ENCODE assay signal across 8 cellular contexts in the genomic region with DNA sequence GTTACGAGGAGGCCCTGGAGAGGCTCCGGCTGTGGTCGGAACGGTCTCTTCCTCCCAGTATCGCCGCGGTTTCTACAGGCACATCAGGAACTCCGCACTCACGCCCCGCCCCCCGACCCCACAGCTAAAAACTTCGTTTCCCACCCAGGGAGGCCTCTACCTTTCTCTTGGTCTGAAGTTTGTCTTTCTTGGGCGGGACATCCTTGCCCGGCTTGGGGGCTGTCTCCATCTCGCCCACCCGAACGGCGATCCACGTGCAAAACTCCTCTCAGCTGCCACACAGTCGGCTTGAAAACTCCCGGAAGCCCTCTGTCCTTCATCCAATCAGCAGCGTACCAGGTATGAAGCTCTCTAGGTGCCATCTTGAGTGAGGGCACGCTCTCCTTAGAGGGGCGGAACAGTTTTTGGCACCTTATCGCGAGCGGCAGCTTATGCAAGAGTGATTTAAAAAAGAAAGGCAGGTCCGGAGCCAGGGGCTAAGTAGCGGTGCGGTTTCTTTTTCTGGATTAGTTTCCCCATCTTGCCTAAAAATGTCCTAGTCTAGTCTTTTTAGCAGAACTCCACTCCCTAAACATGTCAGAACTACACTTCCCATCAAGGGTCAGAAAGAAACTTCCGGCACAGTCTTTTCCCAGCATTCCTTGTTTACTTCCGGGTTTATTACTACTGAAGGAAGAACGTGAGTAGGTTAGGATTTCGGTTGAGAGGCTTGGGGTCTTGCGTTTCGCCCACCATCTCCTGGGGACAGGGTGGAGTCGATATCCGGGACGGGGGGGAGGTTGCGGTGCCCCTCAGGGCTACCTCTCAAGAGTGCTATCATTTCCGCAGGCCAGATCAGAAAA. TPM values are rescaled to one million over a fixed set of nuclear protein-coding genes. Genes with fewer than 3 reads are reported as not detected.
A peak's percentile ranks its signal among the peaks of the same experiment; 100 is the strongest.
DNase-seq lines count a peak whose midpoint lies in the region; ATAC-seq and TF ChIP-seq lines count a peak whose summit lies in the region.

A gene (plus strand): TSS at position 660 of the 842 bp plus-strand sequence. CDS start 256 bp downstream, outside the sequence.
A gene with protein sequence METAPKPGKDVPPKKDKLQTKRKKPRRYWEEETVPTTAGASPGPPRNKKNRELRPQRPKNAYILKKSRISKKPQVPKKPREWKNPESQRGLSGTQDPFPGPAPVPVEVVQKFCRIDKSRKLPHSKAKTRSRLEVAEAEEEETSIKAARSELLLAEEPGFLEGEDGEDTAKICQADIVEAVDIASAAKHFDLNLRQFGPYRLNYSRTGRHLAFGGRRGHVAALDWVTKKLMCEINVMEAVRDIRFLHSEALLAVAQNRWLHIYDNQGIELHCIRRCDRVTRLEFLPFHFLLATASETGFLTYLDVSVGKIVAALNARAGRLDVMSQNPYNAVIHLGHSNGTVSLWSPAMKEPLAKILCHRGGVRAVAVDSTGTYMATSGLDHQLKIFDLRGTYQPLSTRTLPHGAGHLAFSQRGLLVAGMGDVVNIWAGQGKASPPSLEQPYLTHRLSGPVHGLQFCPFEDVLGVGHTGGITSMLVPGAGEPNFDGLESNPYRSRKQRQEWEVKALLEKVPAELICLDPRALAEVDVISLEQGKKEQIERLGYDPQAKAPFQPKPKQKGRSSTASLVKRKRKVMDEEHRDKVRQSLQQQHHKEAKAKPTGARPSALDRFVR (minus strand): TSS at position 298 of the 842 bp plus-strand sequence. CDS start 69 bp downstream, at position 229.

- peak within 1 kb of the TSS; percentile 90 for H2AFZ ChIP-seq in mesenchymal stem cell (ENCODE audit: low read depth, low read length)

- peaks cover 13% of the 10 kb centered on the region for H3K4me1 Mint-ChIP-seq in Caco-2 (ENCODE audit: low read depth, unreplicated experiment)

- no peaks in the 10 kb centered on the region for H3K9me3 ChIP-seq in Caco-2
- no peaks in the 10 kb centered on the region for H3K9me3 ChIP-seq in endocrine pancreas (ENCODE audit: control insufficient read depth, low read length)
- no peaks in the 10 kb centered on the region for H3K9me3 ChIP-seq in mesenchymal stem cell (ENCODE audit: control insufficient read depth, low read length)

- peak within 1 kb of the TSS; percentile 15 for H2BK5ac ChIP-seq in mesenchymal stem cell (ENCODE audit: low read depth, low read length, poor library complexity, severe bottlenecking)

- H3K18ac ChIP-seq in mesenchymal stem cell (ENCODE audit: low read depth in 1 of 2, low read length in 2 of 2) = peak within 1 kb of the TSS; percentile 52 to 63

- H3K36me3 ChIP-seq in Caco-2 (ENCODE audit: control insufficient read depth, insufficient read depth, low read length) = 0 out of 2 replicates have a peak, but pooled peaks cover 2% of the 10 kb centered on the region
- peaks cover 3% of the 10 kb centered on the region for H3K36me3 ChIP-seq in endocrine pancreas (ENCODE audit: control insufficient read depth, insufficient read depth, low read length)
- H3K36me3 ChIP-seq in mesenchymal stem cell (ENCODE audit: control insufficient read depth in 1 of 2, insufficient read depth in 2 of 2, low read depth in 1 of 2, low read length in 2 of 2) = peaks cover 45 to 74% of the 10 kb centered on the region in 2 experiments

- H3K79me1 ChIP-seq in mesenchymal stem cell (replicated peaks; ENCODE audit: low read length, poor library complexity, severe bottlenecking) = peaks cover 37% of the 10 kb centered on the region

- H3K4me2 ChIP-seq in mesenchymal stem cell (ENCODE audit: low read length, poor library complexity, severe bottlenecking) = peak within 1 kb of the TSS; percentile 78

- peak within 1 kb of the TSS; percentile 21 for H4K8ac ChIP-seq in mesenchymal stem cell (ENCODE audit: low read length)

- H3K23ac ChIP-seq in mesenchymal stem cell (ENCODE audit: low read length in 2 of 2) = no peak within 1 kb of the TSS

- no peak for TF ChIP-seq CTCF in Caco-2 (IDR thresholded peaks at IDR 0.05; ENCODE audit: insufficient read depth in 1 of 2, low read depth in 1 of 2, low read length in 1 of 2, severe bottlenecking in 1 of 2, unreplicated experiment in 1 of 2)

- no peak within 1 kb of the TSS for H2BK15ac ChIP-seq in mesenchymal stem cell (ENCODE audit: low read depth, poor library complexity, severe bottlenecking)

- POLR2A ChIA-PET in Caco-2 (lab: Charles Lee) = interaction anchor here (0.5 to 2.5 kb wide), 10 partner anchors 9 to 1460 kb away, joined by 3 to 22 read pairs (median 9); a partner anchor contains a TSS
- POLR2A ChIA-PET in activated CD8-positive, alpha-beta memory T cell treated with anti-CD3 and anti-CD28 coated beads for 36 hours (lab: Charles Lee) = interaction anchor here (0.5 to 4.5 kb wide), 11 partner anchors 10 to 318 kb away, joined by 3 to 38 read pairs (median 4); a partner anchor contains a TSS

- peak within 1 kb of the TSS; percentile 66 for H4K91ac ChIP-seq in mesenchymal stem cell (ENCODE audit: low read length)

- peak within 1 kb of the TSS; percentile 87 for H3K4me3 Mint-ChIP-seq in Caco-2 (ENCODE audit: unreplicated experiment)

- H3K36me3 Mint-ChIP-seq in Caco-2 (ENCODE audit: insufficient read depth, unreplicated experiment) = peaks cover 70% of the 10 kb centered on the region

- H3K9ac ChIP-seq in endocrine pancreas (ENCODE audit: control insufficient read depth, insufficient read depth, low read length) = peak within 1 kb of the TSS; percentile 94
- peak within 1 kb of the TSS; percentile 96 for H3K9ac ChIP-seq in mesenchymal stem cell (ENCODE audit: low read length)

- no peak within 1 kb of the TSS for H2BK12ac ChIP-seq in mesenchymal stem cell (ENCODE audit: low read length in 2 of 2)

- no peaks in the 10 kb centered on the region for H3K27me3 Mint-ChIP-seq in Caco-2 (ENCODE audit: insufficient read depth, unreplicated experiment)

- H3K4ac ChIP-seq in mesenchymal stem cell (ENCODE audit: low read depth in 1 of 2, low read length in 2 of 2) = peak within 1 kb of the TSS; percentile 9 to 57

- peak; percentile 69 for ATAC-seq in GM21360 (IDR thresholded peaks at IDR 0.05; ENCODE audit: unreplicated experiment)

- no peak within 1 kb of the TSS for H2AK5ac ChIP-seq in mesenchymal stem cell (ENCODE audit: low read length, severe bottlenecking)

- H3K4me3 ChIP-seq in Caco-2 (ENCODE audit: low read depth, low read length) (peak within 1 kb of the TSS; percentile 65), endocrine pancreas (ENCODE audit: control insufficient read depth, insufficient read depth, low read length) (peak within 1 kb of the TSS; percentile 82), mesenchymal stem cell (ENCODE audit: insufficient read depth in 1 of 2, low read depth in 1 of 2, low read length in 2 of 2) (peak within 1 kb of the TSS; percentile 73 to 97)

- CTCF ChIA-PET in Caco-2 (lab: Charles Lee) = interaction anchor here (0.5 to 2.2 kb wide), 8 partner anchors 10 to 1487 kb away, joined by 3 to 9 read pairs (median 4); a partner anchor contains a TSS
- CTCF ChIA-PET in activated CD8-positive, alpha-beta memory T cell treated with anti-CD3 and anti-CD28 coated beads for 36 hours (lab: Charles Lee) = interaction anchor here (0.9 to 3.0 kb wide), 9 partner anchors 10 to 134 kb away, joined by 3 to 30 read pairs (median 4); a partner anchor contains a TSS

- peak within 1 kb of the TSS; percentile 94 for H3K27ac Mint-ChIP-seq in Caco-2 (ENCODE audit: unreplicated experiment)

- peak within 1 kb of the TSS; percentile 59 for H3K27ac ChIP-seq in mesenchymal stem cell (ENCODE audit: low read length, poor library complexity, severe bottlenecking)

- no peaks in the 10 kb centered on the region for H3K9me3 Mint-ChIP-seq in Caco-2 (ENCODE audit: unreplicated experiment)

- H3K4me1 ChIP-seq in Caco-2 (peaks cover 7% of the 10 kb centered on the region; the same call in 1 of the 2 replicates), endocrine pancreas (ENCODE audit: control insufficient read depth, insufficient read depth, low read length) (no peaks in the 10 kb centered on the region), mesenchymal stem cell (ENCODE audit: control insufficient read depth, insufficient read depth, low read depth, low read length) (peaks cover 15% of the 10 kb centered on the region)

- intact Hi-C loops in Caco-2 (cut with micrococcal nuclease; ENCODE audit: unreplicated experiment) = loop anchor here (1.0 kb wide), 1 partner anchor 8 kb away; no protein-coding TSS in a partner anchor

- no peak within 1 kb of the TSS for H2BK120ac ChIP-seq in mesenchymal stem cell (ENCODE audit: low read depth, low read length)

- BruUV-seq in Caco-2 (replicated peaks; lab: Mats Ljungman, UMichigan) = no TSS peak

- H3K14ac ChIP-seq in mesenchymal stem cell (ENCODE audit: low read length in 2 of 2) = peak within 1 kb of the TSS in 1 of 2 experiments; percentile 69

- DNase-seq in Caco-2 = peak; percentile 79 to 83
- DNase-seq in HT-29 (ENCODE audit: low spot score) = peak; percentile 89
- DNase-seq in NOMO-1 (lab: John Stamatoyannopoulos, UW; ENCODE audit: unreplicated experiment in 2 of 2) = peak; percentile 89 to 95
- peak; percentile 96 for DNase-seq in mesenchymal stem cell
- peak; percentile 64 to 80 for DNase-seq in stimulated activated CD8-positive, alpha-beta memory T cell treated with anti-CD3 and anti-CD28 coated beads, Interleukin-15, amount 100 ng/mL, for 4 hours (ENCODE audit: low read depth in 2 of 2)

- whole genome bisulfite sequencing in mesenchymal stem cell = under 1% methylated on average over 40 of the region's 41 CpGs

- no peaks in the 10 kb centered on the region for H3K27me3 ChIP-seq in Caco-2 (replicated peaks; ENCODE audit: control insufficient read depth, insufficient read depth, low read length)
- no peaks in the 10 kb centered on the region for H3K27me3 ChIP-seq in endocrine pancreas (ENCODE audit: control insufficient read depth, insufficient read depth, low read length)
- no peaks in the 10 kb centered on the region for H3K27me3 ChIP-seq in mesenchymal stem cell (ENCODE audit: control insufficient read depth in 1 of 2, insufficient read depth in 1 of 2, low read length in 2 of 2)

RNA-seq across cellular contexts. Expression of the first gene that starts in this region (rescaled TPM):
- 65.9 and 81.8 TPM in 2 replicates for total RNA-seq in Caco-2 (2022)
- 86.8 and 90.7 TPM in 2 replicates for total RNA-seq in HT-29 (2014; rRNA removed; shearing (Covaris generic))
- 100 to 1,000 TPM; 118 to 120 TPM for total RNA-seq in activated CD8-positive, alpha-beta memory T cell treated with anti-CD3 and anti-CD28 coated beads for 36 hours
- 52.4 TPM for polyA plus RNA-seq in mesenchymal stem cell (2013, experiment 1 of 2)
- polyA plus RNA-seq in mesenchymal stem cell (2013, experiment 2 of 2) = 52.8 TPM

RNA-seq across cellular contexts. Expression of the second gene that starts in this region (rescaled TPM):
- 58.2 and 62.2 TPM in 2 replicates for total RNA-seq in Caco-2 (2022)
- 79.0 and 92.2 TPM in 2 replicates for total RNA-seq in HT-29 (2014; rRNA removed; shearing (Covaris generic))
- total RNA-seq in activated CD8-positive, alpha-beta memory T cell treated with anti-CD3 and anti-CD28 coated beads for 36 hours = 100 to 1,000 TPM; 106 to 118 TPM
- polyA plus RNA-seq in mesenchymal stem cell (2013, experiment 1 of 2) = 66.3 TPM
- 59.2 TPM for polyA plus RNA-seq in mesenchymal stem cell (2013, experiment 2 of 2)

Comparison
In these comparisons a context has a peak if more than half of its experiments do, and no peak if none do; other contexts are left out.
1. Peak in every context shown above with its lines: DNase-seq, ATAC-seq, H3K4me3 ChIP-seq and H3K27ac ChIP-seq.